In the genomic region with DNA sequence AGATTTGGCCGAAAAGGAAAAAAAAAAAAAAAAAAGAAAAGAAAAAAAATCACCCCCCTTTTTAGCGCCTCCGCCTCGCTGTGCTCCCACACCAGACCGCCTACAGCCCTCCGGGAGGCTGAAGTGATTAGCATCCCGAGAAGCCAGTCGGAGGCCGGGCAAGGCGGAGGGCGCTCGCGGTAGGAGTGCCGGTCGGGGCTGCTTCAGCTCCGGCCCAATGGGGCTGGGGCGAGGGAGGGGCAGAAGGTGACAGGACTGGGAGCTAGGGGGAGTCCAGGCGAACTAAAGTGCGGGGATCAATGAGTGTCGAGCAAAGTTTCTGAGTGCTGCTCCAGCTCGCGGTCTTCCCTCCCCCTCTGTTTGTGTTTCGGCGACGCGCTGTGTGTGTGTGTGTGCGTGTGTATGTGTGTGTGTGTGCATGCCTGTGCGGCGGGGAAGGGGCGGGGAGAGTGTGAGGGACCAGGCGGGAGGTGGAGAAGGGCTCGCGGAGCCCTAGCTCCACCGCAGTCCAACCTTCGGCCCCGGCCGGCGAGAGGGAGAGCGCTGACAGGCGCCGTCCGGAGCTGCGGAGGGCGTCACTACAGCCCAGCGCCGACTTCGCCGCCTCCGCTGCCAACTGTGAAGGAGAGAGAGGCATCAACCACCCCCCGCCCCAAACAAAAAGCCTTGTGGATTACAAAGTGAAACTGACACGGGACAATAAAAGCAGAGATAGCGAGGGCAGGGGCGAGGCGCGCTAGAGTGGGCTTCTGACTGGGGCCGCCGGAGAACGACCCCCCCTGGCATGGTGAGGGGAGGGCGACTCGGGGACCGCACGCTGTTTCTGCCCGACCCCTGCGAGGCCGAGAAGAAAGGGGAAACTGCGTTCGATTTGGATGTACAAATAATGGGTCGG, we compare ENCODE assay signal across 8 cellular contexts. TPM values are rescaled to one million over a fixed set of nuclear protein-coding genes. Genes with fewer than 3 reads are reported as not detected.
DNase-seq lines count a peak whose midpoint lies in the region; ATAC-seq and TF ChIP-seq lines count a peak whose summit lies in the region.

A gene with protein sequence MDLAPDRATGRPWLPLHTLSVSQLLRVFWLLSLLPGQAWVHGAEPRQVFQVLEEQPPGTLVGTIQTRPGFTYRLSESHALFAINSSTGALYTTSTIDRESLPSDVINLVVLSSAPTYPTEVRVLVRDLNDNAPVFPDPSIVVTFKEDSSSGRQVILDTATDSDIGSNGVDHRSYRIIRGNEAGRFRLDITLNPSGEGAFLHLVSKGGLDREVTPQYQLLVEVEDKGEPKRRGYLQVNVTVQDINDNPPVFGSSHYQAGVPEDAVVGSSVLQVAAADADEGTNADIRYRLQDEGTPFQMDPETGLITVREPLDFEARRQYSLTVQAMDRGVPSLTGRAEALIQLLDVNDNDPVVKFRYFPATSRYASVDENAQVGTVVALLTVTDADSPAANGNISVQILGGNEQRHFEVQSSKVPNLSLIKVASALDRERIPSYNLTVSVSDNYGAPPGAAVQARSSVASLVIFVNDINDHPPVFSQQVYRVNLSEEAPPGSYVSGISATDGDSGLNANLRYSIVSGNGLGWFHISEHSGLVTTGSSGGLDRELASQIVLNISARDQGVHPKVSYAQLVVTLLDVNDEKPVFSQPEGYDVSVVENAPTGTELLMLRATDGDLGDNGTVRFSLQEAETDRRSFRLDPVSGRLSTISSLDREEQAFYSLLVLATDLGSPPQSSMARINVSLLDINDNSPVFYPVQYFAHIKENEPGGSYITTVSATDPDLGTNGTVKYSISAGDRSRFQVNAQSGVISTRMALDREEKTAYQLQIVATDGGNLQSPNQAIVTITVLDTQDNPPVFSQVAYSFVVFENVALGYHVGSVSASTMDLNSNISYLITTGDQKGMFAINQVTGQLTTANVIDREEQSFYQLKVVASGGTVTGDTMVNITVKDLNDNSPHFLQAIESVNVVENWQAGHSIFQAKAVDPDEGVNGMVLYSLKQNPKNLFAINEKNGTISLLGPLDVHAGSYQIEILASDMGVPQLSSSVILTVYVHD (N-terminal part only) (plus strand): TSS at position 280 of the 895 bp plus-strand sequence. CDS start 1,457 bp downstream, outside the sequence.

- peaks cover 32% of the 10 kb centered on the region for H3K79me2 ChIP-seq in neural cell (replicated peaks; ENCODE audit: insufficient read depth, low read length)

- H3K4me2 ChIP-seq in neural cell (ENCODE audit: low read length), result peak within 1 kb of the TSS; percentile 77

- H3K27me3 ChIP-seq in NT2/D1 (ENCODE audit: insufficient read depth, insufficient read length) (peaks cover 31% of the 10 kb centered on the region), neural cell (ENCODE audit: insufficient read depth, low read depth, low read length) (no peaks in the 10 kb centered on the region), upper lobe of right lung (peaks cover 17% of the 10 kb centered on the region)

- no peak for TF ChIP-seq RAD21 in neural cell (conservative IDR thresholded peaks at IDR 0.05)

- TF ChIP-seq CTCF in neural cell (IDR thresholded peaks at IDR 0.05; ENCODE audit: poor library complexity, severe bottlenecking) (no peak), upper lobe of right lung (IDR thresholded peaks at IDR 0.05) (no peak)

- peak; percentile 78 for ATAC-seq in GM21423 (IDR thresholded peaks at IDR 0.05; ENCODE audit: unreplicated experiment)
- ATAC-seq in upper lobe of right lung, result peak; percentile 94

- H3K36me3 ChIP-seq in NT2/D1 (ENCODE audit: insufficient read depth, insufficient read length, low read length) (no peaks in the 10 kb centered on the region), neural cell (ENCODE audit: insufficient read depth, low read length) (no peaks in the 10 kb centered on the region), upper lobe of right lung (no peaks in the 10 kb centered on the region)

- peaks cover 31% of the 10 kb centered on the region for H3K4me1 Mint-ChIP-seq in activated naive CD8-positive, alpha-beta T cell treated with anti-CD3 and anti-CD28 coated beads for 36 hours

- TF ChIP-seq EP300 in neural cell (conservative IDR thresholded peaks at IDR 0.05; ENCODE audit: poor library complexity, severe bottlenecking), result no peak

- no peaks in the 10 kb centered on the region for H3K9me2 ChIP-seq in neural cell (ENCODE audit: insufficient read depth, low read length)

- no peaks in the 10 kb centered on the region for H3K9me3 ChIP-seq in NT2/D1 (ENCODE audit: insufficient read depth, low read length)
- H3K9me3 ChIP-seq in neural cell (ENCODE audit: low read length), result no peaks in the 10 kb centered on the region
- no peaks in the 10 kb centered on the region for H3K9me3 ChIP-seq in upper lobe of right lung

- DNase-seq in DMS114 treated with DMSO at 0.1 percent for 48 hours (lab: John Stamatoyannopoulos, UW; ENCODE audit: unreplicated experiment), result peak; percentile 45
- DNase-seq in HPDE6-E6E7 (ENCODE audit: extremely low spot score), result peak; percentile 88
- DNase-seq in NT2/D1 (ENCODE audit: low read depth, low spot score), result peak; percentile 70
- peak; percentile 63 for DNase-seq in activated naive CD8-positive, alpha-beta T cell treated with anti-CD3 and anti-CD28 coated beads for 36 hours
- peak; percentile 24 for DNase-seq in germinal center (ENCODE audit: low spot score)
- DNase-seq in upper lobe of right lung, result peak; percentile 95

- peaks cover 77% of the 10 kb centered on the region for H3K27me3 Mint-ChIP-seq in activated naive CD8-positive, alpha-beta T cell treated with anti-CD3 and anti-CD28 coated beads for 36 hours

- H3F3A ChIP-seq in neural cell (ENCODE audit: insufficient read depth, low read length, poor library complexity, severe bottlenecking), result no peaks in the 10 kb centered on the region

- H3K4me1 ChIP-seq in NT2/D1 (ENCODE audit: insufficient read depth, insufficient read length), result no peaks in the 10 kb centered on the region
- peaks cover 17% of the 10 kb centered on the region for H3K4me1 ChIP-seq in upper lobe of right lung

- intact Hi-C loops in upper lobe of right lung (cut with DNase I), result loop anchor here (10.0 kb wide), 1 partner anchor 430 kb away; no protein-coding TSS in a partner anchor

- peak within 1 kb of the TSS; percentile 70 for H3K4me3 Mint-ChIP-seq in activated naive CD8-positive, alpha-beta T cell treated with anti-CD3 and anti-CD28 coated beads for 36 hours

- H2AFZ ChIP-seq in neural cell (ENCODE audit: low read depth, low read length), result peak within 1 kb of the TSS; percentile 62

- H4K20me1 ChIP-seq in neural cell (ENCODE audit: insufficient read depth), result no peaks in the 10 kb centered on the region

- no peak within 1 kb of the TSS for H3K27ac Mint-ChIP-seq in activated naive CD8-positive, alpha-beta T cell treated with anti-CD3 and anti-CD28 coated beads for 36 hours

- H3K9ac ChIP-seq in NT2/D1 (ENCODE audit: insufficient read length, low read depth) (peak within 1 kb of the TSS; percentile 64), neural cell (ENCODE audit: low read length) (peak within 1 kb of the TSS; percentile 66)

- H3K4me3 ChIP-seq in NT2/D1 (ENCODE audit: insufficient read length, low read depth) (peak within 1 kb of the TSS; percentile 51), neural cell (ENCODE audit: low read length) (peak within 1 kb of the TSS; percentile 82), upper lobe of right lung (peak within 1 kb of the TSS; percentile 75)

- no peaks in the 10 kb centered on the region for H3K36me3 Mint-ChIP-seq in activated naive CD8-positive, alpha-beta T cell treated with anti-CD3 and anti-CD28 coated beads for 36 hours

- H3K27ac ChIP-seq in neural cell (ENCODE audit: low read length), result peak within 1 kb of the TSS; percentile 48
- peak within 1 kb of the TSS; percentile 85 for H3K27ac ChIP-seq in upper lobe of right lung

- H3K9me3 Mint-ChIP-seq in activated naive CD8-positive, alpha-beta T cell treated with anti-CD3 and anti-CD28 coated beads for 36 hours, result no peaks in the 10 kb centered on the region

TF ChIP-seq in neural cell, 6 proteins besides CTCF, POLR2A, EP300 and RAD21:
- TF ChIP-seq TAF1 (IDR thresholded peaks at IDR 0.05; ENCODE audit: low read depth), result no peak
- TF ChIP-seq POLR2AphosphoS5 (IDR thresholded peaks at IDR 0.05), result peak; percentile 55
- TF ChIP-seq, protein P1, sequence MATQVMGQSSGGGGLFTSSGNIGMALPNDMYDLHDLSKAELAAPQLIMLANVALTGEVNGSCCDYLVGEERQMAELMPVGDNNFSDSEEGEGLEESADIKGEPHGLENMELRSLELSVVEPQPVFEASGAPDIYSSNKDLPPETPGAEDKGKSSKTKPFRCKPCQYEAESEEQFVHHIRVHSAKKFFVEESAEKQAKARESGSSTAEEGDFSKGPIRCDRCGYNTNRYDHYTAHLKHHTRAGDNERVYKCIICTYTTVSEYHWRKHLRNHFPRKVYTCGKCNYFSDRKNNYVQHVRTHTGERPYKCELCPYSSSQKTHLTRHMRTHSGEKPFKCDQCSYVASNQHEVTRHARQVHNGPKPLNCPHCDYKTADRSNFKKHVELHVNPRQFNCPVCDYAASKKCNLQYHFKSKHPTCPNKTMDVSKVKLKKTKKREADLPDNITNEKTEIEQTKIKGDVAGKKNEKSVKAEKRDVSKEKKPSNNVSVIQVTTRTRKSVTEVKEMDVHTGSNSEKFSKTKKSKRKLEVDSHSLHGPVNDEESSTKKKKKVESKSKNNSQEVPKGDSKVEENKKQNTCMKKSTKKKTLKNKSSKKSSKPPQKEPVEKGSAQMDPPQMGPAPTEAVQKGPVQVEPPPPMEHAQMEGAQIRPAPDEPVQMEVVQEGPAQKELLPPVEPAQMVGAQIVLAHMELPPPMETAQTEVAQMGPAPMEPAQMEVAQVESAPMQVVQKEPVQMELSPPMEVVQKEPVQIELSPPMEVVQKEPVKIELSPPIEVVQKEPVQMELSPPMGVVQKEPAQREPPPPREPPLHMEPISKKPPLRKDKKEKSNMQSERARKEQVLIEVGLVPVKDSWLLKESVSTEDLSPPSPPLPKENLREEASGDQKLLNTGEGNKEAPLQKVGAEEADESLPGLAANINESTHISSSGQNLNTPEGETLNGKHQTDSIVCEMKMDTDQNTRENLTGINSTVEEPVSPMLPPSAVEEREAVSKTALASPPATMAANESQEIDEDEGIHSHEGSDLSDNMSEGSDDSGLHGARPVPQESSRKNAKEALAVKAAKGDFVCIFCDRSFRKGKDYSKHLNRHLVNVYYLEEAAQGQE (IDR thresholded peaks at IDR 0.05; ENCODE audit: borderline replicate concordance), result no peak
- no peak for TF ChIP-seq EZH2 (IDR thresholded peaks at IDR 0.05; ENCODE audit: borderline replicate concordance, insufficient read depth, low read length, poor library complexity, severe bottlenecking)
- TF ChIP-seq MXI1 (conservative IDR thresholded peaks at IDR 0.05; ENCODE audit: poor library complexity, severe bottlenecking), result peak; percentile 27
- no peak for TF ChIP-seq SMC3 (conservative IDR thresholded peaks at IDR 0.05; ENCODE audit: poor library complexity)

RNA-seq across cellular contexts. Expression of the gene that starts here (rescaled TPM):
- total RNA-seq in activated naive CD8-positive, alpha-beta T cell treated with anti-CD3 and anti-CD28 coated beads for 36 hours, result not detected
- 5.6 and 8.7 TPM in 2 replicates for polyA plus RNA-seq in neural cell
- polyA minus RNA-seq in neural cell, result 57.2 and 69.1 TPM in 2 replicates
- total RNA-seq in upper lobe of right lung, result 17.9 TPM

Comparison
In these comparisons a context has a peak if more than half of its experiments do, and no peak if none do; other contexts are left out.
1. Peak in every context shown above with its lines: DNase-seq, ATAC-seq, H3K4me3 ChIP-seq and H3K27ac ChIP-seq.
2. RNA of the gene that starts here (total RNA-seq): 17.9 TPM in upper lobe of right lung (single experiment); not detected in activated naive CD8-positive, alpha-beta T cell treated with anti-CD3 and anti-CD28 coated beads for 36 hours; every median in the first group is over 10 times any median in the second.
3. Peak in DNase-seq in activated naive CD8-positive, alpha-beta T cell treated with anti-CD3 and anti-CD28 coated beads for 36 hours; RNA of the gene not detected or under 1 TPM.
4. DNase-seq: peak in every context shown above with its lines; median percentile 95 in upper lobe of right lung; 88 in HPDE6-E6E7; 70 in NT2/D1; 63 in activated naive CD8-positive, alpha-beta T cell treated with anti-CD3 and anti-CD28 coated beads for 36 hours; 45 in DMS114 treated with DMSO at 0.1 percent for 48 hours; 24 in germinal center.